ENCODE assay signal across 22 cellular contexts in the genomic region with DNA sequence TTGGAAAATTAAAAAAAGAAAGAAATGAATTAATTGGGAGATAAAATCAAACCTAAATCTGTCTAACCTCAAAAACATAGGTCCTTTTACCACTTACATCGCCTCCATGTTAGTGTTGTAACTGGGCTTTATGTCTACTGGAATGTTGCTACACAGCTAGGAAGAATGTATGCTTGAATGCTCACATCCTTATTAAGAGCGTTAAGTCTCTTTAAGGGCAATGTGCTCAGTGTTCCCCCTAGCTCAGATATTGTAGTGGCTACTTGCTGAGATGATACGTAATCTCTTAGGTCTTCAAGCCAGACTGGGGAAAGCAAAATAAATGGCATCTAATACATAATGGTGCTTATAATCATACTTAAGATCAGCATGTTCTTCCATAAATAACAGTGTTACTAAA.
"Had no signal": no experiment of that assay in that cellular context is flagged by ENCODE, and none has a peak within 500 bp of the region (broad histone marks: within the 10 kb centered on the region; RNA-seq: fewer than 3 reads in every experiment).

No MANE protein-coding gene starts in this region.

- ATAC-seq: activated CD8-positive, alpha-beta memory T cell treated with anti-CD3 and anti-CD28 coated beads, Interleukin-2, amount 10 ng/mL, durations not matched to agents 7 days and 5 days; activated T-helper 17 cell treated with anti-CD3 and anti-CD28 coated beads, Interleukin-2, amount 50 U/mL, for 72 hours; WTC11 had no signal

- H3K4me3 ChIP-seq: MG63, Peyer's patch, SJCRH30 had no signal

- FAIRE-seq: bronchial epithelial cell had no signal

- DNase-seq: activated CD4-positive, alpha-beta T cell treated with anti-CD3 and anti-CD28 coated beads, Interleukin-2, amount 10 ng/mL, durations not matched to agents 24 days and 14 days; activated CD4-positive, alpha-beta T cell treated with anti-CD3 and anti-CD28 coated beads, Interleukin-2, amount 50 U/mL, for 48 hours; activated CD4-positive, CD25-positive, alpha-beta regulatory T cell treated with anti-CD3 and anti-CD28 coated beads, Interleukin-2, amount 50 U/mL, for 72 hours; activated CD8-positive, alpha-beta memory T cell treated with anti-CD3 and anti-CD28 coated beads, Interleukin-2, amount 10 ng/mL, durations not matched to agents 7 days and 5 days; activated gamma-delta T cell; activated naive CD4-positive, alpha-beta T cell treated with anti-CD3 and anti-CD28 coated beads for 36 hours; activated T-cell treated with anti-CD3 and anti-CD28 coated beads, Interleukin-2, amount 50 U/mL, for 48 hours; MG63; MV-4-11; NCI-H1092 treated with DMSO at 0.1 percent for 48 hours; NCI-H1436; NCI-H1694 treated with DMSO at 0.1 percent for 48 hours; NCI-H2029 treated with DMSO at 0.1 percent for 48 hours; NCI-H345; NCI-H510A; NCI-H526 treated with DMSO at 0.1 percent for 48 hours; Peyer's patch; Right ventricle myocardium superior; SJCRH30 had no signal
